In genomic region chr3:189586941-189587687, GRCh38 we compare ENCODE assay signal across 12 cellular contexts. TPM values are rescaled to one million over a fixed set of nuclear protein-coding genes. Genes with fewer than 3 reads are reported as not detected.
DNase-seq lines count a peak whose midpoint lies in the region; ATAC-seq, FAIRE-seq and TF ChIP-seq lines count a peak whose summit lies in the region.
"Had no signal": no experiment of that assay in that cellular context is flagged by ENCODE, and none has a peak within 500 bp of the region (broad histone marks: within the 10 kb centered on the region; RNA-seq: fewer than 3 reads in every experiment).

No MANE protein-coding gene starts in this region.

- no TSS peak for BruUV-seq in PC-3 (replicated peaks; lab: Mats Ljungman, UMichigan)

- TF ChIP-seq CTCF in GM12864 (IDR thresholded peaks at IDR 0.05; ENCODE audit: low read depth, low read length, missing control alignments) (no peak), PC-3 (conservative IDR thresholded peaks at IDR 0.05; ENCODE audit: low read depth, low read length) (no peak)

- H2AFZ ChIP-seq in PC-3 (ENCODE audit: low read length), result peak overlapping the region; percentile 69; the same call in 1 of the 2 replicates

- no peaks in the 10 kb centered on the region for H3K27me3 ChIP-seq in PC-3 (ENCODE audit: low read length)

- H3K4me1 ChIP-seq in PC-3 (ENCODE audit: insufficient read depth, low read length), result peaks cover 21% of the 10 kb centered on the region

- ATAC-seq in GM19328 (IDR thresholded peaks at IDR 0.05; ENCODE audit: unreplicated experiment), result peak; percentile 68
- ATAC-seq in HG02852 (IDR thresholded peaks at IDR 0.05; ENCODE audit: unreplicated experiment), result peak; percentile 97
- ATAC-seq in PC-3, result no peak
- ATAC-seq in T-helper 17 cell, result no peak

- H3K9me3 ChIP-seq in PC-3 (ENCODE audit: low read length) (no peaks in the 10 kb centered on the region), T-helper 17 cell (ENCODE audit: control insufficient read depth, low read length, poor library complexity, severe bottlenecking) (no peaks in the 10 kb centered on the region)

- no peaks in the 10 kb centered on the region for H3K79me2 ChIP-seq in PC-3 (ENCODE audit: low read length)

- H3K27me3 Mint-ChIP-seq in T-helper 17 cell, result peaks cover 31% of the 10 kb centered on the region
- H3K27me3 Mint-ChIP-seq: memory B cell had no signal

- H3K4me3 ChIP-seq in GM12864 (ENCODE audit: low read depth, low read length), result no peak overlapping the region
- no peak overlapping the region for H3K4me3 ChIP-seq in PC-3 (ENCODE audit: low read length)

- CTCF ChIA-PET in PC-3 (lab: Charles Lee), result no interaction called here

- H3K9me2 ChIP-seq in PC-3 (replicated peaks; ENCODE audit: low read length), result no peaks in the 10 kb centered on the region; the same call in 1 of the 2 replicates

- DNase-seq in GM12864 (ENCODE audit: low read depth), result peak; percentile 61
- no peak for DNase-seq in PC-3
- DNase-seq in T-helper 17 cell, result no peak
- DNase-seq in UCSD-AML1 (lab: John Stamatoyannopoulos, UW; ENCODE audit: unreplicated experiment), result no peak
- no peak for DNase-seq in globus pallidus (ENCODE audit: low spot score)
- DNase-seq in urothelium cell line (ENCODE audit: low spot score), result no peak
- DNase-seq: NCI-H748 treated with DMSO at 0.1 percent for 48 hours had no signal

- H3K36me3 Mint-ChIP-seq in T-helper 17 cell (ENCODE audit: low read depth), result no peaks in the 10 kb centered on the region
- H3K36me3 Mint-ChIP-seq: memory B cell had no signal

- intact Hi-C loops in PC-3 (cut with micrococcal nuclease), result no loop called here

- FAIRE-seq in urothelium cell line (lab: Jason Lieb, UNC), result no peak
- FAIRE-seq: colon had no signal

- peaks cover 7% of the 10 kb centered on the region for H3F3A ChIP-seq in PC-3 (ENCODE audit: low read length, unreplicated experiment)

- H3K4me2 ChIP-seq in PC-3 (ENCODE audit: low read length), result no peak overlapping the region

- no peak overlapping the region for H3K9ac ChIP-seq in PC-3 (ENCODE audit: low read length)

- no peak overlapping the region for H3K27ac ChIP-seq in PC-3 (ENCODE audit: low read length)

- no peak overlapping the region for H3K4me3 Mint-ChIP-seq in T-helper 17 cell
- H3K4me3 Mint-ChIP-seq: memory B cell; T-helper 1 cell treated with Interleukin-12 subunit alpha and Interleukin-12 subunit beta and Interleukin-4 antibody, amounts not matched to agents 30 μg/mL and 1 μg/mL, for 36 hours had no signal

- POLR2A ChIA-PET in PC-3 (lab: Charles Lee; ENCODE audit: unreplicated experiment), result no interaction called here

- H3K4me1 Mint-ChIP-seq in T-helper 17 cell, result peaks cover 3% of the 10 kb centered on the region
- H3K4me1 Mint-ChIP-seq: memory B cell had no signal

- H4K20me1 ChIP-seq in PC-3 (ENCODE audit: low read length), result no peaks in the 10 kb centered on the region

- H3K36me3 ChIP-seq in PC-3 (ENCODE audit: low read depth, low read length), result no peaks in the 10 kb centered on the region

- no peak overlapping the region for H3K27ac Mint-ChIP-seq in T-helper 17 cell
- H3K27ac Mint-ChIP-seq: memory B cell; T-helper 1 cell treated with Interleukin-12 subunit alpha and Interleukin-12 subunit beta and Interleukin-4 antibody, amounts not matched to agents 30 μg/mL and 1 μg/mL, for 36 hours had no signal

RNA-seq across cellular contexts. Expression of gene TP63, which starts 44.1 kb away (rescaled TPM):
- 0.23 and 0.29 TPM in 2 replicates for total RNA-seq in PC-3 (2014; rRNA removed)
- 1 to 10 TPM in 1 of 2 donors, under 1 TPM in 1; 0.45 to 1.5 TPM for total RNA-seq in T-helper 17 cell

Comparison
In these comparisons a context has a peak if more than half of its experiments do, and no peak if none do; other contexts are left out.
1. ATAC-seq: peak in GM19328 (single experiment) and HG02852 (single experiment); none in PC-3 (single experiment) and T-helper 17 cell (single experiment).